9 cellular contexts compared by ENCODE assay signal in genomic region chr12:107736914-107737313, GRCh38.
DNase-seq lines count a peak whose midpoint lies in the region; ATAC-seq lines count a peak whose summit lies in the region.
"Had no signal": no experiment of that assay in that cellular context is flagged by ENCODE, and none has a peak within 500 bp of the region (broad histone marks: within the 10 kb centered on the region; RNA-seq: fewer than 3 reads in every experiment).

No MANE protein-coding gene starts in this region.

- DNase-seq in stimulated activated naive CD8-positive, alpha-beta T cell treated with anti-CD3 and anti-CD28 coated beads, Interleukin-15, Interleukin-2, amounts not matched to agents 100 U/mL and 50 U/mL, for 24 hours, result peak; percentile 20
- no peak for DNase-seq in stimulated activated naive CD8-positive, alpha-beta T cell treated with anti-CD3 and anti-CD28 coated beads, Interleukin-15, amount 100 ng/mL, for 72 hours
- DNase-seq in NOMO-1 (lab: John Stamatoyannopoulos, UW; ENCODE audit: unreplicated experiment in 2 of 2), result peak; percentile 38 to 80
- DNase-seq in stimulated activated CD8-positive, alpha-beta memory T cell treated with anti-CD3 and anti-CD28 coated beads, Interleukin-4, amount 100 ng/mL, for 48 hours, result no peak
- no peak for DNase-seq in posterior cingulate gyrus
- no peak for DNase-seq in NCI-H1105 treated with DMSO at 0.1 percent for 48 hours (lab: John Stamatoyannopoulos, UW)
- DNase-seq in activated CD4-positive, CD25-positive, alpha-beta regulatory T cell treated with anti-CD3 and anti-CD28 coated beads, Interleukin-2, amount 50 U/mL, for 72 hours, result no peak
- DNase-seq: testis had no signal

- H3K9me3 Mint-ChIP-seq in stimulated activated naive CD8-positive, alpha-beta T cell treated with anti-CD3 and anti-CD28 coated beads, Interleukin-15, amount 100 ng/mL, for 72 hours, result no peaks in the 10 kb centered on the region

- peak; percentile 46 for ATAC-seq in stimulated activated naive CD8-positive, alpha-beta T cell treated with anti-CD3 and anti-CD28 coated beads, Interleukin-15, Interleukin-2, amounts not matched to agents 100 U/mL and 50 U/mL, for 24 hours
- ATAC-seq in stimulated activated naive CD8-positive, alpha-beta T cell treated with anti-CD3 and anti-CD28 coated beads, Interleukin-15, amount 100 ng/mL, for 72 hours, result no peak
- peak; percentile 97 for ATAC-seq in HG02885 (IDR thresholded peaks at IDR 0.05; ENCODE audit: poor library complexity, unreplicated experiment)

- no peaks in the 10 kb centered on the region for H3K4me1 Mint-ChIP-seq in stimulated activated naive CD8-positive, alpha-beta T cell treated with anti-CD3 and anti-CD28 coated beads, Interleukin-15, amount 100 ng/mL, for 72 hours

- no peaks in the 10 kb centered on the region for H3K27me3 Mint-ChIP-seq in stimulated activated naive CD8-positive, alpha-beta T cell treated with anti-CD3 and anti-CD28 coated beads, Interleukin-15, amount 100 ng/mL, for 72 hours

- peak overlapping the region in 1 of 2 donors; percentile 42 for H3K27ac Mint-ChIP-seq in stimulated activated naive CD8-positive, alpha-beta T cell treated with anti-CD3 and anti-CD28 coated beads, Interleukin-15, amount 100 ng/mL, for 72 hours

- no peak overlapping the region for H3K4me3 Mint-ChIP-seq in stimulated activated naive CD8-positive, alpha-beta T cell treated with anti-CD3 and anti-CD28 coated beads, Interleukin-15, amount 100 ng/mL, for 72 hours

- intact Hi-C loops in posterior cingulate gyrus (cut with DNase I), result no loop called here

Comparison
In these comparisons a context has a peak if more than half of its experiments do, and no peak if none do; other contexts are left out.
1. DNase-seq: peak in stimulated activated naive CD8-positive, alpha-beta T cell treated with anti-CD3 and anti-CD28 coated beads, Interleukin-15, Interleukin-2, amounts not matched to agents 100 U/mL and 50 U/mL, for 24 hours (single experiment) and NOMO-1 (2 of 2); none in stimulated activated naive CD8-positive, alpha-beta T cell treated with anti-CD3 and anti-CD28 coated beads, Interleukin-15, amount 100 ng/mL, for 72 hours (0 of 2), stimulated activated CD8-positive, alpha-beta memory T cell treated with anti-CD3 and anti-CD28 coated beads, Interleukin-4, amount 100 ng/mL, for 48 hours (single experiment), posterior cingulate gyrus (0 of 10), NCI-H1105 treated with DMSO at 0.1 percent for 48 hours (single experiment) and activated CD4-positive, CD25-positive, alpha-beta regulatory T cell treated with anti-CD3 and anti-CD28 coated beads, Interleukin-2, amount 50 U/mL, for 72 hours (single experiment).